8 cellular contexts compared by ENCODE assay signal in the genomic region with DNA sequence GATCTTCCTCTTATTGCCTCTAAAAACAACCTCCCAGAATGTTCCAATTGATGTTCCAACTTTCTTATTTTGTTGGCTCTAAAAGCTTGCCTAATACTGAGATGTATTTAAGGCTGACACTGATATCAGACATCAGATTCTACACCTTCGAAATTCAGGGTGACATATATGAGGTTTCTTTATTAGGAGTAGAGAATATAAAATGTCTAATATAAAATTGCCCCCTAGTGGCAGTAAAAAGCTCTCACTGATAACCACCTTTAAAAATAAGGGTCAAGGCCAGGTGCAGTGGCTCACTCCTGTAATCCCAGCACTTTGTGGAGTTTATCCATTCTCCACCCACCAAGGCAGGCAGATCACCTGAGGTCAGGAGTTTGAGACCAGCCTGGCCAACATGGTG.
DNase-seq lines count a peak whose midpoint lies in the region; ATAC-seq and TF ChIP-seq lines count a peak whose summit lies in the region.

No MANE protein-coding gene starts in this region.

- TF ChIP-seq CTCF in Panc1 (IDR thresholded peaks at IDR 0.05) (peak; percentile 74), suprapubic skin (IDR thresholded peaks at IDR 0.05) (peak in 1 of 2 donors; percentile 20)

- H3K36me3 ChIP-seq in Panc1 (ENCODE audit: control insufficient read depth, insufficient read depth, low read length) = no peaks in the 10 kb centered on the region
- H3K36me3 ChIP-seq in suprapubic skin = no peaks in the 10 kb centered on the region

- BruUV-seq in Panc1 (replicated peaks; lab: Mats Ljungman, UMichigan) = no TSS peak

- no peak for TF ChIP-seq POLR2A in suprapubic skin (IDR thresholded peaks at IDR 0.05)

- WGBS in suprapubic skin = 29% methylated on average over 1 of the region's 1 CpG

- H3K4me3 ChIP-seq in Panc1 (ENCODE audit: low read depth in 2 of 2, low read length in 2 of 2) (no peak overlapping the region), suprapubic skin (no peak overlapping the region)

- no peak for TF ChIP-seq EP300 in suprapubic skin (IDR thresholded peaks at IDR 0.05)

- CTCF ChIA-PET in Panc1 (lab: Charles Lee) = no interaction called here

- POLR2A ChIA-PET in Panc1 (lab: Charles Lee) = no interaction called here

- H3K4me1 ChIP-seq in Panc1 (ENCODE audit: control insufficient read depth, insufficient read depth, low read length) = no peaks in the 10 kb centered on the region
- no peaks in the 10 kb centered on the region for H3K4me1 ChIP-seq in suprapubic skin

- ATAC-seq in GM18517 (IDR thresholded peaks at IDR 0.05; ENCODE audit: unreplicated experiment) (peak; percentile 56), HG03342 (IDR thresholded peaks at IDR 0.05; ENCODE audit: unreplicated experiment) (peak; percentile 71), Panc1 (no peak; the same call in 1 of the 2 replicates)

- H3K27me3 ChIP-seq in Panc1 (ENCODE audit: control insufficient read depth, insufficient read depth, low read length) = no peaks in the 10 kb centered on the region
- no peaks in the 10 kb centered on the region for H3K27me3 ChIP-seq in suprapubic skin

- intact Hi-C loops in Panc1 (cut with micrococcal nuclease; ENCODE audit: unreplicated experiment) = no loop called here

- H3K27ac ChIP-seq in Panc1 (ENCODE audit: low read length) = no peak overlapping the region
- no peak overlapping the region for H3K27ac ChIP-seq in suprapubic skin

- H3K9me3 ChIP-seq in Panc1 (ENCODE audit: control insufficient read depth, insufficient read depth, low read depth, low read length) (no peaks in the 10 kb centered on the region), suprapubic skin (no peaks in the 10 kb centered on the region)

- DNase-seq in Panc1 (ENCODE audit: low read depth, low spot score) = no peak
- peak; percentile 3 for DNase-seq in iPS-NIHi11 (ENCODE audit: low spot score)
- DNase-seq in suprapubic skin (ENCODE audit: low spot score in 2 of 2) = no peak
- no peak for DNase-seq in CD1c-positive myeloid dendritic cell (ENCODE audit: extremely low spot score)
- DNase-seq in NCI-H2171 (lab: John Stamatoyannopoulos, UW) = no peak
- DNase-seq in GM19240 (ENCODE audit: insufficient read length, low spot score) = no peak

- in situ Hi-C loops in Panc1 (cut with HindIII; ENCODE audit: low pct_unique_long_range_greater_than_20kb, low sequenced_read_pairs) = no loop called here
